In the genomic region with DNA sequence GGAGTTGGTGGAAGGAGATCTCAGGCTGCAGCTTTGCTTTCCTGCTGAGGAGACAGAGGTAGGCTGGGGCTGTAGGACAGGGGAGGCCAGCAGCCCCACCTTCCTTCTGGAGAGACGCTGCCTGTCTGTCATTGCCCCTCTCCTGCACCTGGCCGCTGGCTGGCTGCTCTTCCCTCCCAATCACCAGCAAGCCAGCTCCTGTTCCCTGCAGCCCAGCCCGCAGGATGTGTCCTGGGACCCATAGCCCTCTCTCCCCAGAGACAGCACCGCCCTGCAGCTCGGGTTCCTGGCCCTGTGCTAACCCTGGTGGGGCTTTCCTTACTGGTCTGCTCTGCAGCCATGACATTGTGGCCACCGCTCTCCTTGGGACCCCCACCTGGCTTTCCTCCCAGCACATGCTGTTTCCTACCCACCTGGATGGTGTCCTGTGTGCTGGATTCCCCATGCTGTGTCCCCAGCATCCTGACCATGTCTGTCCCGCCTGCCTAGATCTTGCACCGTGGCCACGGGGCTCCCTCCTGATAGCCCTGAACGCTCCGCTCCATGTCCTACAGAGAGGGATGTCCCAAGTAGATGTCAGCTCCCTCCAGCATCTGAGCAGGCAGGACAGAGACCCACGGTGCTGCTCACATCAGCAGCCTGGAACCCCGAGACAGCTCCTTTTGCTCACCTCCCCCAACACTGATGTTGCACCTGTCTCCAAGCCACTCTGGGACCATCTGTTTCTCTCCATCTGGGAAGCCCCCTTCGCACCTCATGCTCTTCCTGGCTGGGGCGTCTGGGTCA, we compare ENCODE assay signal across 8 cellular contexts. TPM values are rescaled to one million over a fixed set of nuclear protein-coding genes. Genes with fewer than 3 reads are reported as not detected.
DNase-seq lines count a peak whose midpoint lies in the region; ATAC-seq and TF ChIP-seq lines count a peak whose summit lies in the region.

No MANE protein-coding gene starts in this region.

- peak overlapping the region in 14 of 59 donors; percentile 36 to 89 (median 76) for H3K27ac ChIP-seq in dorsolateral prefrontal cortex

- no peaks in the 10 kb centered on the region; the same call in 1 of the 2 replicates for H3K36me3 ChIP-seq in Caco-2 (ENCODE audit: control insufficient read depth, insufficient read depth, low read length)

- POLR2A ChIA-PET in Caco-2 (lab: Charles Lee): no interaction called here

- H3K9me3 ChIP-seq in Caco-2: no peaks in the 10 kb centered on the region

- CTCF ChIA-PET in Caco-2 (lab: Charles Lee): interaction anchor here (0.7 kb wide), 1 partner anchor 72 kb away, joined by 3 read pairs; no protein-coding TSS in a partner anchor

- H3K9me3 Mint-ChIP-seq in Caco-2 (ENCODE audit: unreplicated experiment) (no peaks in the 10 kb centered on the region), neural crest cell (no peaks in the 10 kb centered on the region)

- peaks cover 24% of the 10 kb centered on the region for H3K4me1 ChIP-seq in Caco-2

- peaks cover 22% of the 10 kb centered on the region for H3K36me3 Mint-ChIP-seq in Caco-2 (ENCODE audit: insufficient read depth, unreplicated experiment)
- no peaks in the 10 kb centered on the region for H3K36me3 Mint-ChIP-seq in neural crest cell (ENCODE audit: low read depth)

- H3K27me3 Mint-ChIP-seq in Caco-2 (ENCODE audit: insufficient read depth, unreplicated experiment) (no peaks in the 10 kb centered on the region), neural crest cell (ENCODE audit: low read depth) (peaks cover 7% of the 10 kb centered on the region)

- DNase-seq in Caco-2: no peak
- DNase-seq in NCI-H2171 treated with DMSO at 0.1 percent for 48 hours (lab: John Stamatoyannopoulos, UW): peak; percentile 69
- DNase-seq in dorsolateral prefrontal cortex: no peak
- DNase-seq in neural crest cell (ENCODE audit: low read depth, low spot score): no peak
- DNase-seq in iPS-NIHi7 (ENCODE audit: extremely low spot score): no peak
- no peak for DNase-seq in NCI-H2029 (lab: John Stamatoyannopoulos, UW)
- no peak for DNase-seq in SIG-M5 (lab: John Stamatoyannopoulos, UW)

- TF ChIP-seq CTCF in Caco-2 (IDR thresholded peaks at IDR 0.05; ENCODE audit: insufficient read depth in 1 of 2, low read depth in 1 of 2, low read length in 1 of 2, severe bottlenecking in 1 of 2, unreplicated experiment in 1 of 2) (no peak), dorsolateral prefrontal cortex (IDR thresholded peaks at IDR 0.05 in 54 of 56, conservative IDR thresholded peaks at IDR 0.05 in 2 of 56; ENCODE audit: low read depth in 1 of 56, partially characterized antibody in 56 of 56) (no peak), neural crest cell (conservative IDR thresholded peaks at IDR 0.05) (no peak)

- H3K4me1 Mint-ChIP-seq in Caco-2 (ENCODE audit: low read depth, unreplicated experiment): peaks cover 10% of the 10 kb centered on the region
- peaks cover 28% of the 10 kb centered on the region for H3K4me1 Mint-ChIP-seq in neural crest cell

- H3K4me3 ChIP-seq in Caco-2 (ENCODE audit: low read depth, low read length) (peak overlapping the region; percentile 79), dorsolateral prefrontal cortex (peak overlapping the region in 41 of 59 donors; percentile 61 to 84 (median 73))

- intact Hi-C loops in Caco-2 (cut with micrococcal nuclease; ENCODE audit: unreplicated experiment): no loop called here
- intact Hi-C loops in dorsolateral prefrontal cortex (cut with DNase I): loop anchor here in 1 of 2 donors (5.0 kb wide), 1 partner anchor 54 kb away; the partner anchor contains the start of gene CRIP2

- ATAC-seq in activated CD4-positive, CD25-positive, alpha-beta regulatory T cell treated with anti-CD3 and anti-CD28 coated beads, Interleukin-2, amount 50 U/mL, for 24 hours: no peak

- H3K27ac Mint-ChIP-seq in Caco-2 (ENCODE audit: unreplicated experiment) (peak overlapping the region; percentile 75), neural crest cell (ENCODE audit: unreplicated experiment) (peak overlapping the region; percentile 67)

- H3K4me3 Mint-ChIP-seq in Caco-2 (ENCODE audit: unreplicated experiment) (peak overlapping the region; percentile 80), neural crest cell (peak overlapping the region; percentile 86)

- BruUV-seq in Caco-2 (replicated peaks; lab: Mats Ljungman, UMichigan): no TSS peak

- H3K27me3 ChIP-seq in Caco-2 (replicated peaks; ENCODE audit: control insufficient read depth, insufficient read depth, low read length) (no peaks in the 10 kb centered on the region), dorsolateral prefrontal cortex (no peaks in the 10 kb centered on the region)

RNA-seq across cellular contexts. Expression of gene MTA1, which starts 1.2 kb away (rescaled TPM):
- total RNA-seq in Caco-2 (2022): 158 and 167 TPM in 2 replicates
- total RNA-seq in dorsolateral prefrontal cortex: 100 to 1,000 TPM in 85 of 120 experiments, 10 to 100 TPM in 35; 81.6 to 178 (median 109) TPM
- 246 and 251 TPM in 2 replicates for total RNA-seq in neural crest cell

RNA-seq across cellular contexts. Expression of gene TEX22, which starts 20.1 kb away (rescaled TPM):
- total RNA-seq in Caco-2 (2022) (0.86 and 0.91 TPM in 2 replicates), dorsolateral prefrontal cortex (10 to 100 TPM in 1 of 120 experiments, 1 to 10 TPM in 113, under 1 TPM in 6; 0.38 to 13.1 (median 3.6) TPM), neural crest cell (4.4 and 5.2 TPM in 2 replicates)

RNA-seq across cellular contexts. Expression of gene CRIP2, which starts 56.2 kb away (rescaled TPM):
- 0.88 and 1.5 TPM in 2 replicates for total RNA-seq in Caco-2 (2022)
- 100 to 1,000 TPM in 116 of 120 experiments, 10 to 100 TPM in 4; 67.0 to 225 (median 142) TPM for total RNA-seq in dorsolateral prefrontal cortex
- total RNA-seq in neural crest cell: 38.3 and 39.3 TPM in 2 replicates

Comparison
In these comparisons a context has a peak if more than half of its experiments do, and no peak if none do; other contexts are left out.
1. RNA of gene CRIP2, which starts 56.2 kb away (total RNA-seq): 67.0 to 225 TPM in dorsolateral prefrontal cortex and 38.3 to 39.3 TPM in neural crest cell; 0.88 to 1.5 TPM in Caco-2; every median in the first group is over 10 times any median in the second.